ENCODE assay signal across 29 cellular contexts in the genomic region with DNA sequence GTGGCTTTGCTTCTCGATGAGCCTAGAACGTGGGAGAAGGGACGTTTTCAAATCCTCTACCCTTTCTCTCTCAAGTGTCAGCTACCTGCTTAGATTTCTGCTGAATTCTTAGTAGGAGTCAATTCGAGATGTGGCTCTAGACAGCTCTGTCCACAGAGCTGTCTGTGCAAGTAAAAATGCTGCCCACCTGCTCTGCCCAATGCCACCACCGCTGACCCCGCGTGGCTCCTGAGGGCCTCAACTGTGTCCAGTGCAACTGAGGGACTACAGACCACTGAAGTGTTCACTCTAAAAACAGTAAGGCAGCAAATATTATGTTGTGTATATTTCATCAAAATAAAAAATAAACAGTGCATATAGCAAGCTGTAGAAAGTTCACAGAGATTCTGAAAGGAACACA.
"Had no signal": no experiment of that assay in that cellular context is flagged by ENCODE, and none has a peak within 500 bp of the region (broad histone marks: within the 10 kb centered on the region; RNA-seq: fewer than 3 reads in every experiment).

No MANE protein-coding gene starts in this region.

- H3K27ac ChIP-seq: stomach, suprapubic skin, testis, thoracic aorta, thyroid gland, tibial artery, tibial nerve, transverse colon, upper lobe of left lung, upper lobe of right lung, uterus, vagina had no signal

- H3K27me3 Mint-ChIP-seq: stimulated activated memory B cell treated with anti-CD40 and anti-IgM and Interleukin-4, amounts not matched to agents 10 μg/mL and 1 μg/mL and 100 μg/mL, for 72 hours; stimulated activated naive B cell treated with anti-CD40 and anti-IgM and Interleukin-4, amounts not matched to agents 10 μg/mL and 1 μg/mL and 100 μg/mL, for 72 hours; stimulated activated naive CD8-positive, alpha-beta T cell treated with anti-CD3 and anti-CD28 coated beads, Interleukin-15, Interleukin-2, amounts not matched to agents 100 ng/mL and 50 ng/mL, for 24 hours had no signal

- H3K4me1 Mint-ChIP-seq: stimulated activated effector memory CD8-positive, alpha-beta T cell treated with anti-CD3 and anti-CD28 coated beads, Interleukin-12 subunit alpha, Interleukin-12 subunit beta, amount 100 ng/mL, for 72 hours; stimulated activated memory B cell treated with anti-CD40 and anti-IgM and Interleukin-4, amounts not matched to agents 10 μg/mL and 1 μg/mL and 100 μg/mL, for 72 hours; stimulated activated naive B cell treated with anti-CD40 and anti-IgM and Interleukin-4, amounts not matched to agents 10 μg/mL and 1 μg/mL and 100 μg/mL, for 72 hours; stimulated activated naive CD8-positive, alpha-beta T cell treated with anti-CD3 and anti-CD28 coated beads, Interleukin-15, amount 100 ng/mL, for 72 hours had no signal

- FAIRE-seq: urothelium cell line had no signal

- H3K36me3 ChIP-seq: stomach, suprapubic skin, thoracic aorta, thyroid gland, tibial artery, tibial nerve, transverse colon, upper lobe of left lung, upper lobe of right lung, uterus, vagina had no signal

- H3K27ac Mint-ChIP-seq: stimulated activated effector memory CD8-positive, alpha-beta T cell treated with anti-CD3 and anti-CD28 coated beads, Interleukin-12 subunit alpha, Interleukin-12 subunit beta, amount 100 ng/mL, for 72 hours; stimulated activated memory B cell treated with anti-CD40 and anti-IgM and Interleukin-4, amounts not matched to agents 10 μg/mL and 1 μg/mL and 100 μg/mL, for 72 hours; stimulated activated naive B cell treated with anti-CD40 and anti-IgM and Interleukin-4, amounts not matched to agents 10 μg/mL and 1 μg/mL and 100 μg/mL, for 72 hours; stimulated activated naive CD8-positive, alpha-beta T cell treated with anti-CD3 and anti-CD28 coated beads, Interleukin-15, Interleukin-2, amounts not matched to agents 100 ng/mL and 50 ng/mL, for 24 hours; type B pancreatic cell had no signal

- H3K4me3 Mint-ChIP-seq: stimulated activated effector memory CD8-positive, alpha-beta T cell treated with anti-CD3 and anti-CD28 coated beads, Interleukin-12 subunit alpha, Interleukin-12 subunit beta, amount 100 ng/mL, for 72 hours; stimulated activated memory B cell treated with anti-CD40 and anti-IgM and Interleukin-4, amounts not matched to agents 10 μg/mL and 1 μg/mL and 100 μg/mL, for 72 hours; stimulated activated naive B cell treated with anti-CD40 and anti-IgM and Interleukin-4, amounts not matched to agents 10 μg/mL and 1 μg/mL and 100 μg/mL, for 72 hours; stimulated activated naive CD8-positive, alpha-beta T cell treated with anti-CD3 and anti-CD28 coated beads, Interleukin-15, amount 100 ng/mL, for 72 hours; stimulated activated naive CD8-positive, alpha-beta T cell treated with anti-CD3 and anti-CD28 coated beads, Interleukin-15, Interleukin-2, amounts not matched to agents 100 ng/mL and 50 ng/mL, for 24 hours; type B pancreatic cell had no signal

- H3K9me3 ChIP-seq: suprapubic skin, testis, thoracic aorta, thyroid gland, tibial artery, tibial nerve, transverse colon, upper lobe of left lung, upper lobe of right lung, uterus, vagina had no signal

- H3K9me3 Mint-ChIP-seq: stimulated activated memory B cell treated with anti-CD40 and anti-IgM and Interleukin-4, amounts not matched to agents 10 μg/mL and 1 μg/mL and 100 μg/mL, for 72 hours; stimulated activated naive B cell treated with anti-CD40 and anti-IgM and Interleukin-4, amounts not matched to agents 10 μg/mL and 1 μg/mL and 100 μg/mL, for 72 hours; stimulated activated naive CD8-positive, alpha-beta T cell treated with anti-CD3 and anti-CD28 coated beads, Interleukin-15, amount 100 ng/mL, for 72 hours; stimulated activated naive CD8-positive, alpha-beta T cell treated with anti-CD3 and anti-CD28 coated beads, Interleukin-15, Interleukin-2, amounts not matched to agents 100 ng/mL and 50 ng/mL, for 24 hours had no signal

- H3K4me3 ChIP-seq: stomach, suprapubic skin, testis, thoracic aorta, thyroid gland, tibial artery, tibial nerve, transverse colon, upper lobe of left lung, upper lobe of right lung, uterus, vagina had no signal

- DNase-seq: stimulated activated CD4-positive, alpha-beta T cell treated with anti-CD3 and anti-CD28 coated beads, Interleukin-2, amount 100 ng/mL, for 48 hours; stimulated activated CD4-positive, alpha-beta T cell treated with anti-CD3 and anti-CD28 coated beads, Interleukin-4, amount 100 ng/mL, for 1 hour; stimulated activated CD4-positive, alpha-beta T cell treated with anti-CD3 and anti-CD28 coated beads, Interleukin-4, amount 100 ng/mL, for 24 hours; stimulated activated CD4-positive, alpha-beta T cell treated with anti-CD3 and anti-CD28 coated beads, Interleukin-4, amount 100 ng/mL, for 4 hours; stimulated activated CD8-positive, alpha-beta memory T cell treated with anti-CD3 and anti-CD28 coated beads, Interleukin-4, amount 100 ng/mL, for 48 hours; stimulated activated naive B cell treated with anti-CD40 and anti-IgM and Interleukin-4, amounts not matched to agents 10 μg/mL and 1 μg/mL and 100 μg/mL, for 72 hours; stimulated activated naive CD4-positive, alpha-beta T cell; stimulated activated naive CD4-positive, alpha-beta T cell treated with Interleukin-2 at 50 U/mL for 16 hours; stimulated activated naive CD8-positive, alpha-beta T cell treated with anti-CD3 and anti-CD28 coated beads, Interleukin-15, amount 100 ng/mL, for 72 hours; stimulated activated naive CD8-positive, alpha-beta T cell treated with anti-CD3 and anti-CD28 coated beads, Interleukin-15, Interleukin-2, amounts not matched to agents 100 U/mL and 50 U/mL, for 24 hours; stomach; substantia nigra; testis; thyroid gland; tibial artery; transverse colon; trophoblast cell; upper lobe of left lung; upper lobe of right lung; uterus had no signal

- H3K36me3 Mint-ChIP-seq: stimulated activated effector memory CD8-positive, alpha-beta T cell treated with anti-CD3 and anti-CD28 coated beads, Interleukin-12 subunit alpha, Interleukin-12 subunit beta, amount 100 ng/mL, for 72 hours; stimulated activated memory B cell treated with anti-CD40 and anti-IgM and Interleukin-4, amounts not matched to agents 10 μg/mL and 1 μg/mL and 100 μg/mL, for 72 hours; stimulated activated naive B cell treated with anti-CD40 and anti-IgM and Interleukin-4, amounts not matched to agents 10 μg/mL and 1 μg/mL and 100 μg/mL, for 72 hours; type B pancreatic cell had no signal

- H3K27me3 ChIP-seq: stomach, suprapubic skin, testis, thyroid gland, tibial artery, tibial nerve, transverse colon, upper lobe of left lung, upper lobe of right lung, uterus, vagina had no signal

- H3K4me1 ChIP-seq: stomach, suprapubic skin, thyroid gland, tibial artery, transverse colon, upper lobe of left lung, upper lobe of right lung, uterus had no signal
